23 cellular contexts compared by ENCODE assay signal in the genomic region with DNA sequence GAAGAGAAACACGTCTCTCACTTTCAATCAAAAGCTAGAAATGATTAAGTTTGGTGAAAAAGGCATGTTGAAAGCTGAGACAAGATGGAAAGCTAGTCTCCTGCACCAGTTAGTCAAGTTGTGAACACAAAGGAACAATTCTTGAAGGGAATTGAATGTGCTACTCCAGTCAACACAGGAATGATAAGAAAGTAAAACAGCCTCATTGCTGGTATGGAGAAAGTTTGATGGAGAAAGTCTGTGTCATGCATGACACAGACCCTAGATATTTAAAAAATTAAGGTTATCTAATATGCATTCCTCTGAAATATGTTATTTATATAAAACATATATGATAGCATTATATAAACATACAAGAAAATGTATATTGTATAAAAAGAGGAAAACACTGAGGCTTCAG.
DNase-seq lines count a peak whose midpoint lies in the region; ATAC-seq and TF ChIP-seq lines count a peak whose summit lies in the region.
"Had no signal": no experiment of that assay in that cellular context is flagged by ENCODE, and none has a peak within 500 bp of the region (broad histone marks: within the 10 kb centered on the region; RNA-seq: fewer than 3 reads in every experiment).

No MANE protein-coding gene starts in this region.

- H3K36me3 ChIP-seq in SK-N-SH (replicated peaks in 1 of 2; ENCODE audit: control insufficient read depth in 1 of 2, insufficient read depth in 2 of 2, low read length in 1 of 2) (no peaks in the 10 kb centered on the region), smooth muscle cell (ENCODE audit: low read depth) (no peaks in the 10 kb centered on the region)

- no peak overlapping the region for H3K9ac ChIP-seq in SK-N-SH
- H3K9ac ChIP-seq in smooth muscle cell (ENCODE audit: low read depth) = no peak overlapping the region
- H3K9ac ChIP-seq: KMS-11 had no signal

- POLR2A ChIA-PET in SK-N-SH (lab: Yijun Ruan, JAX) = no interaction called here

- H4K20me1 ChIP-seq in SK-N-SH (ENCODE audit: insufficient read depth) (no peaks in the 10 kb centered on the region), smooth muscle cell (ENCODE audit: low read depth) (no peaks in the 10 kb centered on the region)

- H3K9me3 ChIP-seq in SK-N-SH (no peaks in the 10 kb centered on the region), smooth muscle cell (replicated peaks; ENCODE audit: low read depth) (no peaks in the 10 kb centered on the region)
- H3K9me3 ChIP-seq: Caco-2 had no signal

- peaks cover 25% of the 10 kb centered on the region for H3F3A ChIP-seq in SK-N-SH (replicated peaks; ENCODE audit: insufficient read depth)
- H3F3A ChIP-seq in smooth muscle cell (ENCODE audit: low read depth) = no peaks in the 10 kb centered on the region

- WGBS in SK-N-SH (ENCODE audit: low lambda C conversion rate) = 91% methylated on average over 1 of the region's 1 CpG
- WGBS in smooth muscle cell (ENCODE audit: low lambda C conversion rate) = 88% methylated on average over 1 of the region's 1 CpG

- H3K9me2 ChIP-seq in SK-N-SH = no peaks in the 10 kb centered on the region

- H3K79me2 ChIP-seq in SK-N-SH (ENCODE audit: insufficient read depth) (no peaks in the 10 kb centered on the region), smooth muscle cell (ENCODE audit: low read depth) (no peaks in the 10 kb centered on the region)

- H3K27me3 ChIP-seq in SK-N-SH (ENCODE audit: insufficient read depth) = no peaks in the 10 kb centered on the region
- H3K27me3 ChIP-seq in smooth muscle cell (ENCODE audit: low read depth) = no peaks in the 10 kb centered on the region

- TF ChIP-seq RAD21 in SK-N-SH (IDR thresholded peaks at IDR 0.05; ENCODE audit: low read length) = no peak

- peaks cover 0 to 14% of the 10 kb centered on the region in 2 experiments; a peak in 2 of 4 replicates for H3K4me1 ChIP-seq in SK-N-SH (ENCODE audit: control insufficient read depth in 1 of 2, insufficient read depth in 2 of 2, low read depth in 1 of 2, low read length in 1 of 2)
- H3K4me1 ChIP-seq in smooth muscle cell (ENCODE audit: low read depth) = peaks cover 13% of the 10 kb centered on the region
- H3K4me1 ChIP-seq: Caco-2 had no signal

- no peak for ATAC-seq in SK-N-SH treated with all-trans-retinoic acid at 6 μM for 48 hours
- ATAC-seq: CD8-positive, alpha-beta T cell; Panc1 had no signal

- no peak for TF ChIP-seq EP300 in SK-N-SH (IDR thresholded peaks at IDR 0.05; ENCODE audit: borderline replicate concordance in 1 of 2, low read depth in 1 of 2, low read length in 1 of 2)

- no peak for DNase-seq in SK-N-SH
- DNase-seq in amniotic epithelial cell (ENCODE audit: low read depth) = peak; percentile 47
- DNase-seq in fibroblast of peridontal ligament (ENCODE audit: extremely low read depth) = peak; percentile 6
- DNase-seq in smooth muscle cell (lab: John Stamatoyannopoulos, UW; ENCODE audit: unreplicated experiment) = no peak
- no peak for DNase-seq in NOMO-1 treated with DMSO at 0.1 percent for 48 hours (lab: John Stamatoyannopoulos, UW; ENCODE audit: unreplicated experiment)
- no peak for DNase-seq in SHP77 treated with DMSO at 0.1 percent for 48 hours (lab: John Stamatoyannopoulos, UW)
- no peak for DNase-seq in NCI-H2029 treated with DMSO at 0.1 percent for 48 hours (lab: John Stamatoyannopoulos, UW)
- DNase-seq: Caco-2; CD8-positive, alpha-beta T cell; EL; GF-D8; H9; HFFc6; MM.1S; NCI-H2029; NCI-H526 treated with DMSO at 0.1 percent for 48 hours; SHP77 had no signal

- H3K4me3 ChIP-seq in SK-N-SH (ENCODE audit: low read depth in 2 of 2, low read length in 1 of 2) (no peak overlapping the region), smooth muscle cell (no peak overlapping the region)

- H2AFZ ChIP-seq in SK-N-SH (ENCODE audit: low read depth) (peak overlapping the region; percentile 61), smooth muscle cell (ENCODE audit: low read depth) (peak overlapping the region; percentile 64)

- H3K4me2 ChIP-seq in SK-N-SH (no peak overlapping the region), smooth muscle cell (no peak overlapping the region)
- H3K4me2 ChIP-seq: KMS-11 had no signal

- peak overlapping the region in 1 of 2 experiments; percentile 25; a peak in 1 of 4 replicates for H3K27ac ChIP-seq in SK-N-SH (ENCODE audit: low read depth in 2 of 2, low read length in 1 of 2)
- no peak overlapping the region for H3K27ac ChIP-seq in smooth muscle cell (ENCODE audit: low read depth)
- H3K27ac ChIP-seq: 22Rv1, C4-2B, KMS-11, RWPE1 had no signal

- CTCF ChIA-PET in SK-N-SH (lab: Yijun Ruan, JAX) = no interaction called here

- TF ChIP-seq CTCF in SK-N-SH (IDR thresholded peaks at IDR 0.05) = no peak
- no peak for TF ChIP-seq CTCF in smooth muscle cell (IDR thresholded peaks at IDR 0.05; ENCODE audit: borderline replicate concordance, insufficient read depth, poor library complexity, severe bottlenecking)

TF ChIP-seq in SK-N-SH, 30 proteins besides CTCF, POLR2A, EP300 and RAD21:
- TF ChIP-seq MXI1 (IDR thresholded peaks at IDR 0.05; ENCODE audit: low read depth, low read length) (no peak), TCF12 (IDR thresholded peaks at IDR 0.05) (no peak)

TF ChIP-seq in SK-N-SH treated with all-trans-retinoic acid at 6 μM for 48 hours, 23 proteins besides CTCF, POLR2A, EP300 and RAD21 (continues in another document):
- TF ChIP-seq PPARA (CRISPR knock-in tag; IDR thresholded peaks at IDR 0.05; ENCODE audit: borderline replicate concordance) (no peak), TCF4 (CRISPR knock-in tag; IDR thresholded peaks at IDR 0.05; ENCODE audit: borderline replicate concordance) (no peak), GLIS3 (CRISPR knock-in tag; IDR thresholded peaks at IDR 0.05) (no peak), SNAI2 (CRISPR knock-in tag; IDR thresholded peaks at IDR 0.05) (no peak), ZNF8 (CRISPR knock-in tag; IDR thresholded peaks at IDR 0.05) (no peak), TOX (CRISPR knock-in tag; IDR thresholded peaks at IDR 0.05; ENCODE audit: borderline replicate concordance) (no peak), ZFP30 (CRISPR knock-in tag; IDR thresholded peaks at IDR 0.05) (no peak), OSR1 (CRISPR knock-in tag; IDR thresholded peaks at IDR 0.05) (no peak), ZNF565 (CRISPR knock-in tag; conservative IDR thresholded peaks at IDR 0.05; ENCODE audit: low read depth) (no peak), ZNF70 (CRISPR knock-in tag; IDR thresholded peaks at IDR 0.05) (no peak), ARNTL (CRISPR knock-in tag; IDR thresholded peaks at IDR 0.05; ENCODE audit: borderline replicate concordance, low read depth) (no peak), CSDC2 (CRISPR knock-in tag; IDR thresholded peaks at IDR 0.05) (no peak), BACH2 (CRISPR knock-in tag; IDR thresholded peaks at IDR 0.05; ENCODE audit: borderline replicate concordance) (no peak)
- TF ChIP-seq, protein P1, sequence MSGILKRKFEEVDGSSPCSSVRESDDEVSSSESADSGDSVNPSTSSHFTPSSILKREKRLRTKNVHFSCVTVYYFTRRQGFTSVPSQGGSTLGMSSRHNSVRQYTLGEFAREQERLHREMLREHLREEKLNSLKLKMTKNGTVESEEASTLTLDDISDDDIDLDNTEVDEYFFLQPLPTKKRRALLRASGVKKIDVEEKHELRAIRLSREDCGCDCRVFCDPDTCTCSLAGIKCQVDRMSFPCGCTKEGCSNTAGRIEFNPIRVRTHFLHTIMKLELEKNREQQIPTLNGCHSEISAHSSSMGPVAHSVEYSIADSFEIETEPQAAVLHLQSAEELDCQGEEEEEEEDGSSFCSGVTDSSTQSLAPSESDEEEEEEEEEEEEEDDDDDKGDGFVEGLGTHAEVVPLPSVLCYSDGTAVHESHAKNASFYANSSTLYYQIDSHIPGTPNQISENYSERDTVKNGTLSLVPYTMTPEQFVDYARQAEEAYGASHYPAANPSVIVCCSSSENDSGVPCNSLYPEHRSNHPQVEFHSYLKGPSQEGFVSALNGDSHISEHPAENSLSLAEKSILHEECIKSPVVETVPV (CRISPR knock-in tag; IDR thresholded peaks at IDR 0.05) = no peak
- TF ChIP-seq, protein P2, sequence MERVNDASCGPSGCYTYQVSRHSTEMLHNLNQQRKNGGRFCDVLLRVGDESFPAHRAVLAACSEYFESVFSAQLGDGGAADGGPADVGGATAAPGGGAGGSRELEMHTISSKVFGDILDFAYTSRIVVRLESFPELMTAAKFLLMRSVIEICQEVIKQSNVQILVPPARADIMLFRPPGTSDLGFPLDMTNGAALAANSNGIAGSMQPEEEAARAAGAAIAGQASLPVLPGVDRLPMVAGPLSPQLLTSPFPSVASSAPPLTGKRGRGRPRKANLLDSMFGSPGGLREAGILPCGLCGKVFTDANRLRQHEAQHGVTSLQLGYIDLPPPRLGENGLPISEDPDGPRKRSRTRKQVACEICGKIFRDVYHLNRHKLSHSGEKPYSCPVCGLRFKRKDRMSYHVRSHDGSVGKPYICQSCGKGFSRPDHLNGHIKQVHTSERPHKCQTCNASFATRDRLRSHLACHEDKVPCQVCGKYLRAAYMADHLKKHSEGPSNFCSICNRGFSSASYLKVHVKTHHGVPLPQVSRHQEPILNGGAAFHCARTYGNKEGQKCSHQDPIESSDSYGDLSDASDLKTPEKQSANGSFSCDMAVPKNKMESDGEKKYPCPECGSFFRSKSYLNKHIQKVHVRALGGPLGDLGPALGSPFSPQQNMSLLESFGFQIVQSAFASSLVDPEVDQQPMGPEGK (CRISPR knock-in tag; IDR thresholded peaks at IDR 0.05; ENCODE audit: borderline replicate concordance) = no peak
- TF ChIP-seq, protein P3, sequence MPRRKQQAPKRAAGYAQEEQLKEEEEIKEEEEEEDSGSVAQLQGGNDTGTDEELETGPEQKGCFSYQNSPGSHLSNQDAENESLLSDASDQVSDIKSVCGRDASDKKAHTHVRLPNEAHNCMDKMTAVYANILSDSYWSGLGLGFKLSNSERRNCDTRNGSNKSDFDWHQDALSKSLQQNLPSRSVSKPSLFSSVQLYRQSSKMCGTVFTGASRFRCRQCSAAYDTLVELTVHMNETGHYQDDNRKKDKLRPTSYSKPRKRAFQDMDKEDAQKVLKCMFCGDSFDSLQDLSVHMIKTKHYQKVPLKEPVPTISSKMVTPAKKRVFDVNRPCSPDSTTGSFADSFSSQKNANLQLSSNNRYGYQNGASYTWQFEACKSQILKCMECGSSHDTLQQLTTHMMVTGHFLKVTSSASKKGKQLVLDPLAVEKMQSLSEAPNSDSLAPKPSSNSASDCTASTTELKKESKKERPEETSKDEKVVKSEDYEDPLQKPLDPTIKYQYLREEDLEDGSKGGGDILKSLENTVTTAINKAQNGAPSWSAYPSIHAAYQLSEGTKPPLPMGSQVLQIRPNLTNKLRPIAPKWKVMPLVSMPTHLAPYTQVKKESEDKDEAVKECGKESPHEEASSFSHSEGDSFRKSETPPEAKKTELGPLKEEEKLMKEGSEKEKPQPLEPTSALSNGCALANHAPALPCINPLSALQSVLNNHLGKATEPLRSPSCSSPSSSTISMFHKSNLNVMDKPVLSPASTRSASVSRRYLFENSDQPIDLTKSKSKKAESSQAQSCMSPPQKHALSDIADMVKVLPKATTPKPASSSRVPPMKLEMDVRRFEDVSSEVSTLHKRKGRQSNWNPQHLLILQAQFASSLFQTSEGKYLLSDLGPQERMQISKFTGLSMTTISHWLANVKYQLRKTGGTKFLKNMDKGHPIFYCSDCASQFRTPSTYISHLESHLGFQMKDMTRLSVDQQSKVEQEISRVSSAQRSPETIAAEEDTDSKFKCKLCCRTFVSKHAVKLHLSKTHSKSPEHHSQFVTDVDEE (CRISPR knock-in tag; IDR thresholded peaks at IDR 0.05) = no peak

Comparison
In these comparisons a context has a peak if more than half of its experiments do, and no peak if none do; other contexts are left out.
1. DNase-seq: peak in amniotic epithelial cell (single experiment) and fibroblast of peridontal ligament (single experiment); none in SK-N-SH (single experiment), smooth muscle cell (single experiment), NOMO-1 treated with DMSO at 0.1 percent for 48 hours (single experiment), SHP77 treated with DMSO at 0.1 percent for 48 hours (single experiment) and NCI-H2029 treated with DMSO at 0.1 percent for 48 hours (single experiment).